Comparison of ENCODE assay signal across 8 cellular contexts in the genomic region with DNA sequence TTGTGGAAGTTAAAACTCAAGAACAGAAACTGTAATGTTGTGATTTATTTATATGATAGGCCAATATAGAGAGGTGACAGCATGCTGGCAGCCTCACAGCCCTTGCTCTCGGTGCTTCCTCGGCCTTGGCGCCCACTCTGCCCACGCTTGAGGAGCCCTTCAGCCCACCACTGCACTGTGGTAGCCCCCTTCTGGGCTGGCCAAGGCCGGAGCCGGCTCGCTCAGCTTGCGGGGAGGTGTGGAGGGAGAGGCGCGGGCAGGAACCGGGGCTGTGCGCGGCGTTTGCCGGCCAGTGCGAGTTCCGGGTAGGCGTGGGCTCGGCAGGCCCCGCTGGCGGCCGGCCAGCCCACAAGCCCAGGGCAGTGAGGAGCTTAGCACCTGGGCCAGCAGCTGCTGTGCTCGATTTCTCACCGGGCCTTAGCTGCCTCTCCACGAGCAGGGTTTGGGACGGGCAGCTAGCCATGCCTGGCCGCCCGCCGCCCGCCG.
DNase-seq lines count a peak whose midpoint lies in the region; ATAC-seq and TF ChIP-seq lines count a peak whose summit lies in the region.

No MANE protein-coding gene starts in this region.

- no peaks in the 10 kb centered on the region for H3K4me1 Mint-ChIP-seq in Caco-2 (ENCODE audit: low read depth, unreplicated experiment)

- WGBS in body of pancreas, 2 donors: 0% methylated on average over 4 to 24 of the region's 31 CpGs

- intact Hi-C loops in Caco-2 (cut with micrococcal nuclease; ENCODE audit: unreplicated experiment) (no loop called here), body of pancreas (cut with DNase I) (no loop called here)

- peak; percentile 71 to 72 for DNase-seq in Caco-2
- peak; percentile 41 for DNase-seq in NCI-H2196 treated with DMSO at 0.1 percent for 48 hours (lab: John Stamatoyannopoulos, UW; ENCODE audit: unreplicated experiment)
- peak; percentile 82 to 88 (median 84) for DNase-seq in body of pancreas
- DNase-seq in kidney tubule cell (ENCODE audit: low spot score): peak; percentile 75
- DNase-seq in thoracic aorta (ENCODE audit: low spot score): no peak
- DNase-seq in NCI-H1048 (lab: John Stamatoyannopoulos, UW): no peak

- H3K27ac ChIP-seq in body of pancreas (peak overlapping the region; percentile 62 to 89 (median 74)), thoracic aorta (no peak overlapping the region)

- POLR2A ChIA-PET in Caco-2 (lab: Charles Lee): no interaction called here

- H3K4me3 Mint-ChIP-seq in Caco-2 (ENCODE audit: unreplicated experiment): peak overlapping the region; percentile 72

- H3K27me3 Mint-ChIP-seq in Caco-2 (ENCODE audit: insufficient read depth, unreplicated experiment): peaks cover 10% of the 10 kb centered on the region

- peak in 2 of 3 donors; percentile 12 to 25 for TF ChIP-seq POLR2A in body of pancreas (IDR thresholded peaks at IDR 0.05)

- peaks cover 10% of the 10 kb centered on the region for H3K36me3 Mint-ChIP-seq in Caco-2 (ENCODE audit: insufficient read depth, unreplicated experiment)

- no peak overlapping the region for H3K27ac Mint-ChIP-seq in Caco-2 (ENCODE audit: unreplicated experiment)

- CTCF ChIA-PET in Caco-2 (lab: Charles Lee): interaction anchor here (0.6 to 1.2 kb wide), 4 partner anchors 15 to 265 kb away, joined by 3 to 4 read pairs (median 3); no protein-coding TSS in a partner anchor

- peaks cover 9% of the 10 kb centered on the region for H3K9me3 Mint-ChIP-seq in Caco-2 (ENCODE audit: unreplicated experiment)

- TF ChIP-seq CTCF in Caco-2 (IDR thresholded peaks at IDR 0.05; ENCODE audit: insufficient read depth in 1 of 2, low read depth in 1 of 2, low read length in 1 of 2, severe bottlenecking in 1 of 2, unreplicated experiment in 1 of 2) (no peak), body of pancreas (IDR thresholded peaks at IDR 0.05) (no peak), thoracic aorta (IDR thresholded peaks at IDR 0.05) (no peak)

- peak; percentile 76 for ATAC-seq in GM21447 (IDR thresholded peaks at IDR 0.05; ENCODE audit: unreplicated experiment)
- peak; percentile 94 for ATAC-seq in body of pancreas
- ATAC-seq in thoracic aorta (ENCODE audit: insufficient number of reproducible peaks, low FRiP score, low read depth): no peak
- ATAC-seq in HG03521 (IDR thresholded peaks at IDR 0.05; ENCODE audit: unreplicated experiment): no peak

- H3K36me3 ChIP-seq in Caco-2 (ENCODE audit: control insufficient read depth, insufficient read depth, low read length) (no peaks in the 10 kb centered on the region), body of pancreas (replicated peaks in 1 of 2; ENCODE audit: insufficient read depth in 1 of 2, low read depth in 2 of 2) (no peaks in the 10 kb centered on the region), thoracic aorta (no peaks in the 10 kb centered on the region)

- H3K4me3 ChIP-seq in Caco-2 (ENCODE audit: low read depth, low read length) (peak overlapping the region; percentile 75), body of pancreas (peak overlapping the region in 1 of 2 donors; percentile 41), thoracic aorta (peak overlapping the region; percentile 68)

- H3K27me3 ChIP-seq in Caco-2 (replicated peaks; ENCODE audit: control insufficient read depth, insufficient read depth, low read length) (no peaks in the 10 kb centered on the region), body of pancreas (no peaks in the 10 kb centered on the region), thoracic aorta (replicated peaks; ENCODE audit: insufficient read depth) (no peaks in the 10 kb centered on the region)

- H3K4me1 ChIP-seq in Caco-2 (no peaks in the 10 kb centered on the region), body of pancreas (no peaks in the 10 kb centered on the region), thoracic aorta (ENCODE audit: control insufficient read depth in 1 of 2, low read depth in 2 of 2) (no peaks in the 10 kb centered on the region)

- H3K9me3 ChIP-seq in Caco-2: peaks cover 8% of the 10 kb centered on the region
- H3K9me3 ChIP-seq in body of pancreas: no peaks in the 10 kb centered on the region
- no peaks in the 10 kb centered on the region for H3K9me3 ChIP-seq in thoracic aorta

- BruUV-seq in Caco-2 (replicated peaks; lab: Mats Ljungman, UMichigan): no TSS peak

Comparison
In these comparisons a context has a peak if more than half of its experiments do, and no peak if none do; other contexts are left out.
1. DNase-seq: peak in Caco-2 (2 of 2), NCI-H2196 treated with DMSO at 0.1 percent for 48 hours (single experiment), body of pancreas (4 of 4) and kidney tubule cell (single experiment); none in thoracic aorta (single experiment) and NCI-H1048 (single experiment).
2. ATAC-seq: peak in GM21447 (single experiment) and body of pancreas (single experiment); none in thoracic aorta (single experiment) and HG03521 (single experiment).
3. H3K27ac ChIP-seq: peak in body of pancreas (4 of 4); none in thoracic aorta (0 of 2).